ENCODE assay signal across 20 cellular contexts in genomic region chr17:12769981-12770380, GRCh38.
"Had no signal": no experiment of that assay in that cellular context is flagged by ENCODE, and none has a peak within 500 bp of the region (broad histone marks: within the 10 kb centered on the region; RNA-seq: fewer than 3 reads in every experiment).

No MANE protein-coding gene starts in this region.

- H3K36me3 ChIP-seq: MG63 had no signal

- DNase-seq: KBM-7, MG63, NCI-H1092 treated with DMSO at 0.1 percent for 48 hours, NCI-H1436, NCI-H187, NCI-H2029, NCI-H2081 treated with DMSO at 0.1 percent for 48 hours, NCI-H2171, NCI-H226, NCI-H446, NCI-H510A, NCI-H524 treated with DMSO at 0.1 percent for 48 hours, NCI-H69, NCI-H774, RPMI8226, SHP77, SK-N-SH, SW 1271, T-helper 1 cell had no signal

- H3K27ac ChIP-seq: HL-60 had no signal

- H3K27me3 ChIP-seq: MG63 had no signal

- H3K4me3 ChIP-seq: MG63 had no signal

- H3K9me3 ChIP-seq: MG63, SK-N-SH had no signal
